In the genomic region with DNA sequence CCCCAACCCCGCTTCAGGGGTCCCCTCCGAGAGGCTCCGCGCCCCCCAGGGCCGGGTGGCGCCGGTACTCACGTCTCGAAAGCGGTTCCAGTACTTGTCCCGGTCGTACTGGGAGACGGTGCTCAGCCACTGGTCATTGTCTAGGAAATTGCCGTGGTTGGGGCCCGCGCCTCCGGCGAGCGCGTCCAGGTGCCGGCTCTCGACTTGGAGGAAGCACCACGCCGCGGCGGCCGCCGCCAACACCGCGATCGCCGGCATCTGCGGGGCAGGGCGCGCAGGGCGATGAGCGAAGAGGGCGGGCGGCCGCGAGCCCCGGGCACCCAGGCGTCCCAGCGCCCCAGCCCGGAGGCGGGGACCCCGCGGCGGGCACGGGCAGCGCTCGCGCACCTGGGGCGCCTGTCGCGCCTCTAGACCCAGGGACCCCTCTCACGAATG, we compare ENCODE assay signal across 1 cellular context.
TF ChIP-seq lines count a peak whose summit lies in the region.

No MANE protein-coding gene starts in this region.

TF ChIP-seq in GM23338, 12 proteins besides CTCF, POLR2A, EP300 and RAD21 (continued from another document):
- no peak for TF ChIP-seq ZNF462 (CRISPR knock-in tag; IDR thresholded peaks at IDR 0.05)
